ENCODE assay signal across 24 cellular contexts in genomic region chr11:75223954-75224643, GRCh38. TPM values are rescaled to one million over a fixed set of nuclear protein-coding genes. Genes with fewer than 3 reads are reported as not detected.
DNase-seq lines count a peak whose midpoint lies in the region; ATAC-seq and TF ChIP-seq lines count a peak whose summit lies in the region.
"Had no signal": no experiment of that assay in that cellular context is flagged by ENCODE, and none has a peak within 500 bp of the region (broad histone marks: within the 10 kb centered on the region; RNA-seq: fewer than 3 reads in every experiment).

No MANE protein-coding gene starts in this region.

- no peak overlapping the region for H2BK15ac ChIP-seq in H9 (ENCODE audit: low read depth, low read length)

- H4K91ac ChIP-seq in H9 (ENCODE audit: insufficient read length, low read depth, low read length): no peak overlapping the region

- no peak overlapping the region for H4K8ac ChIP-seq in H9 (replicated peaks; ENCODE audit: insufficient read length, low read depth, low read length)

- H3K36me3 ChIP-seq in Karpas-422 (ENCODE audit: insufficient read depth, low read length): no peaks in the 10 kb centered on the region
- H3K36me3 ChIP-seq: adrenal gland; BLaER1 treated with 17β-estradiol and CSF1 and Interleukin-3, amounts not matched to agents 10 nM and 100 nM; left ventricle myocardium inferior; tibial artery had no signal

- H3K4ac ChIP-seq in H9 (ENCODE audit: low read depth, low read length): no peak overlapping the region

- H3K27ac ChIP-seq in H9 (ENCODE audit: insufficient read length, low read depth, low read length) (no peak overlapping the region), Karpas-422 (ENCODE audit: low read length) (no peak overlapping the region)
- H3K27ac ChIP-seq: adrenal gland; BLaER1 treated with 17β-estradiol and CSF1 and Interleukin-3, amounts not matched to agents 10 nM and 100 nM; HL-60; left ventricle myocardium inferior; tibial artery had no signal

- H3K18ac ChIP-seq in H9 (ENCODE audit: insufficient read length, low read depth, low read length): no peak overlapping the region

- ATAC-seq in left lobe of liver: peak; percentile 57
- ATAC-seq: activated T-helper 17 cell treated with anti-CD3 and anti-CD28 coated beads, Interleukin-2, amount 50 U/mL, for 72 hours had no signal

- no peak overlapping the region for H3K4me3 ChIP-seq in Karpas-422 (ENCODE audit: low read length)
- H3K4me3 ChIP-seq: adrenal gland; BLaER1 treated with 17β-estradiol and CSF1 and Interleukin-3, amounts not matched to agents 10 nM and 100 nM; left ventricle myocardium inferior; tibial artery had no signal

- H4K20me1 ChIP-seq in H9 (ENCODE audit: control insufficient read depth, insufficient read depth, insufficient read length) (no peaks in the 10 kb centered on the region), Karpas-422 (ENCODE audit: insufficient read depth, low read depth, low read length) (no peaks in the 10 kb centered on the region)

- no peak overlapping the region for H2BK120ac ChIP-seq in H9 (ENCODE audit: low read depth, low read length, poor library complexity, severe bottlenecking)

- H3K36me3 Mint-ChIP-seq in H9 (ENCODE audit: insufficient read depth in 1 of 3, low read depth in 3 of 3): no peaks in the 10 kb centered on the region
- H3K36me3 Mint-ChIP-seq: stimulated activated memory B cell treated with anti-CD40 and anti-IgM and Interleukin-4, amounts not matched to agents 10 μg/mL and 1 μg/mL and 100 μg/mL, for 72 hours had no signal

- H3K23ac ChIP-seq in H9 (ENCODE audit: insufficient read length, low read depth, low read length): no peak overlapping the region

- no peak overlapping the region for H3K56ac ChIP-seq in H9 (ENCODE audit: insufficient read length, low read depth, low read length)

- peaks cover 8 to 10% of the 10 kb centered on the region in 2 experiments; a peak in 3 of 4 replicates for H3K4me1 Mint-ChIP-seq in H9
- H3K4me1 Mint-ChIP-seq: activated B cell treated with CpG ODN at 0.5 μM for 24 hours; activated T-helper 17 cell treated with anti-CD3 and anti-CD28 coated beads, Interleukin-2, amount 50 U/mL, for 72 hours; stimulated activated memory B cell treated with anti-CD40 and anti-IgM and Interleukin-4, amounts not matched to agents 10 μg/mL and 1 μg/mL and 100 μg/mL, for 72 hours had no signal

- no peaks in the 10 kb centered on the region for H3K79me1 ChIP-seq in H9 (ENCODE audit: insufficient read depth, low read depth, low read length, poor library complexity, severe bottlenecking)

- H3T11ph ChIP-seq in H9 (ENCODE audit: low read length): no peak overlapping the region

- in situ Hi-C loops in SK-MEL-5 (cut with HindIII; ENCODE audit: low pct_unique_long_range_greater_than_20kb, low sequenced_read_pairs): loop anchor here (25.0 kb wide), 1 partner anchor 112 kb away; no protein-coding TSS in a partner anchor

- no peaks in the 10 kb centered on the region for H3K27me3 ChIP-seq in H9 (ENCODE audit: insufficient read depth, low read length)
- no peaks in the 10 kb centered on the region for H3K27me3 ChIP-seq in Karpas-422 (ENCODE audit: low read length)
- H3K27me3 ChIP-seq: adrenal gland; BLaER1 treated with 17β-estradiol and CSF1 and Interleukin-3, amounts not matched to agents 10 nM and 100 nM had no signal

- no peaks in the 10 kb centered on the region for H3K9me3 ChIP-seq in H9 (ENCODE audit: control insufficient read depth, low read depth, low read length)
- H3K9me3 ChIP-seq in Karpas-422 (ENCODE audit: low read length): no peaks in the 10 kb centered on the region
- H3K9me3 ChIP-seq: adrenal gland; BLaER1 treated with 17β-estradiol and CSF1 and Interleukin-3, amounts not matched to agents 10 nM and 100 nM; left ventricle myocardium inferior; tibial artery had no signal

- H2AK5ac ChIP-seq in H9 (ENCODE audit: insufficient read length, low read length): no peak overlapping the region

- H4K5ac ChIP-seq in H9 (ENCODE audit: insufficient read length, low read depth, low read length): no peak overlapping the region

- H3K14ac ChIP-seq in H9 (ENCODE audit: insufficient read depth, low read length): no peak overlapping the region

- H3K4me1 ChIP-seq in H9 (ENCODE audit: insufficient read depth, low read length): no peaks in the 10 kb centered on the region; the same call in 1 of the 2 replicates
- no peaks in the 10 kb centered on the region for H3K4me1 ChIP-seq in Karpas-422 (ENCODE audit: low read length)
- H3K4me1 ChIP-seq: adrenal gland, left ventricle myocardium inferior, tibial artery had no signal

- H3K9me2 ChIP-seq in Karpas-422 (replicated peaks; ENCODE audit: insufficient read depth, low read length): no peaks in the 10 kb centered on the region

- no peak overlapping the region for H2BK5ac ChIP-seq in H9 (ENCODE audit: insufficient read length, low read length)

- no peaks in the 10 kb centered on the region for H3K23me2 ChIP-seq in H9 (ENCODE audit: insufficient read length, low read depth, low read length, poor library complexity, severe bottlenecking)

- H3K4me2 ChIP-seq in H9 (ENCODE audit: insufficient read depth, insufficient read length, low read length) (no peak overlapping the region), Karpas-422 (ENCODE audit: low read depth, low read length, poor library complexity, severe bottlenecking) (no peak overlapping the region)
- H3K4me2 ChIP-seq: BLaER1 treated with 17β-estradiol and CSF1 and Interleukin-3, amounts not matched to agents 10 nM and 100 nM had no signal

- H2AFZ ChIP-seq in H9 (ENCODE audit: low read length) (no peak overlapping the region), Karpas-422 (ENCODE audit: low read length) (no peak overlapping the region)

- H3K27me3 Mint-ChIP-seq in H9 (ENCODE audit: low read depth): peaks cover 5% of the 10 kb centered on the region
- H3K27me3 Mint-ChIP-seq: activated B cell treated with CpG ODN at 0.5 μM for 24 hours had no signal

- H3K9ac ChIP-seq in H9 (ENCODE audit: extremely low read depth, insufficient read length, low read length): no peak overlapping the region
- H3K9ac ChIP-seq in Karpas-422 (ENCODE audit: low read length): no peak overlapping the region
- H3K9ac ChIP-seq: BLaER1 treated with 17β-estradiol and CSF1 and Interleukin-3, amounts not matched to agents 10 nM and 100 nM had no signal

- no peak overlapping the region for H2BK20ac ChIP-seq in H9 (ENCODE audit: low read depth, low read length, poor library complexity, severe bottlenecking)

- no peaks in the 10 kb centered on the region for H3K9me3 Mint-ChIP-seq in H9
- H3K9me3 Mint-ChIP-seq: activated B cell treated with CpG ODN at 0.5 μM for 24 hours; activated T-helper 17 cell treated with anti-CD3 and anti-CD28 coated beads, Interleukin-2, amount 50 U/mL, for 72 hours; stimulated activated memory B cell treated with anti-CD40 and anti-IgM and Interleukin-4, amounts not matched to agents 10 μg/mL and 1 μg/mL and 100 μg/mL, for 72 hours had no signal

- peak; percentile 36; the same call in 2 of the 3 replicates for TF ChIP-seq CTCF in H9 (conservative IDR thresholded peaks at IDR 0.05)

- H3K79me2 ChIP-seq in H9 (ENCODE audit: insufficient read depth, low read length) (no peaks in the 10 kb centered on the region), Karpas-422 (ENCODE audit: low read length) (no peaks in the 10 kb centered on the region)

- no peak overlapping the region for H3K4me3 Mint-ChIP-seq in H9
- H3K4me3 Mint-ChIP-seq: activated B cell treated with CpG ODN at 0.5 μM for 24 hours; activated T-helper 17 cell treated with anti-CD3 and anti-CD28 coated beads, Interleukin-2, amount 50 U/mL, for 72 hours; stimulated activated memory B cell treated with anti-CD40 and anti-IgM and Interleukin-4, amounts not matched to agents 10 μg/mL and 1 μg/mL and 100 μg/mL, for 72 hours had no signal

- DNase-seq in DMS53 (lab: John Stamatoyannopoulos, UW) (peak; percentile 90), H9 (peak; percentile 44), SK-MEL-5 (ENCODE audit: low read depth, low spot score) (peak; percentile 29), left lobe of liver (ENCODE audit: low spot score) (no peak), NOMO-1 (lab: John Stamatoyannopoulos, UW; ENCODE audit: unreplicated experiment in 2 of 2) (no peak), Karpas-422 (no peak), NCI-H2081 (lab: John Stamatoyannopoulos, UW) (no peak), HUDEP-2 (lab: John Stamatoyannopoulos, UW; ENCODE audit: unreplicated experiment in 76 of 76) (no peak)
- DNase-seq: activated B cell treated with CpG ODN at 0.5 μM for 24 hours; activated CD8-positive, alpha-beta memory T cell treated with anti-CD3 and anti-CD28 coated beads for 24 hours; adrenal gland; central memory CD4-positive, alpha-beta T cell; effector memory CD4-positive, alpha-beta T cell; left ventricle myocardium inferior; NCI-H187; NCI-H526 treated with DMSO at 0.1 percent for 48 hours; tibial artery had no signal

- WGBS in H9 (ENCODE audit: extremely low coverage, insufficient read length, low lambda C conversion rate): no CpG with 5 or more reads among the region's 5 CpGs

- H3K27ac Mint-ChIP-seq in H9: no peak overlapping the region; a peak in 1 of 7 replicates
- H3K27ac Mint-ChIP-seq: activated B cell treated with CpG ODN at 0.5 μM for 24 hours; progenitor cell of endocrine pancreas; stimulated activated memory B cell treated with anti-CD40 and anti-IgM and Interleukin-4, amounts not matched to agents 10 μg/mL and 1 μg/mL and 100 μg/mL, for 72 hours had no signal

- no peak overlapping the region for H2BK12ac ChIP-seq in H9 (ENCODE audit: insufficient read length, low read depth, low read length)

RNA-seq across cellular contexts. Expression of gene TPBGL, which starts 16.5 kb away (rescaled TPM):
- 0.61 and 0.64 TPM in 2 replicates for total RNA-seq in H9 (2021)
- 1.4 and 2.7 TPM in 2 replicates for total RNA-seq in SK-MEL-5 (2014; rRNA removed; shearing (Covaris generic))
- polyA plus RNA-seq in SK-MEL-5 (2015; cell fraction: cytosol; rRNA removed): 13.7 and 18.3 TPM in 2 replicates
- polyA plus RNA-seq in SK-MEL-5 (2015; cell fraction: nucleus; rRNA removed): 1.7 TPM in 2 replicates
- total RNA-seq in left lobe of liver: not detected
- not detected in 2 replicates for total RNA-seq in Karpas-422 (2014; rRNA removed; shearing (Covaris generic); ENCODE audit: low replicate concordance)
- total RNA-seq: activated B cell treated with CpG ODN at 0.5 μM for 24 hours, myocyte, progenitor cell of endocrine pancreas, RPMI7951 had no signal

Comparison
In these comparisons a context has a peak if more than half of its experiments do, and no peak if none do; other contexts are left out.
1. DNase-seq: peak in DMS53 (single experiment), H9 (single experiment) and SK-MEL-5 (single experiment); none in left lobe of liver (single experiment), NOMO-1 (0 of 2), Karpas-422 (single experiment), NCI-H2081 (0 of 2) and HUDEP-2 (0 of 76).